8 cellular contexts compared by ENCODE assay signal in genomic region chr17:42843358-42843934, GRCh38. TPM values are rescaled to one million over a fixed set of nuclear protein-coding genes. Genes with fewer than 3 reads are reported as not detected.
DNase-seq lines count a peak whose midpoint lies in the region; ATAC-seq, FAIRE-seq and TF ChIP-seq lines count a peak whose summit lies in the region.

No MANE protein-coding gene starts in this region.

- no TSS peak for BruUV-seq in GM12878 (replicated peaks; lab: Mats Ljungman, UMichigan)

- DNase-seq in AG08395 (ENCODE audit: low spot score) (peak; percentile 87), NCI-H2227 treated with DMSO at 0.1 percent for 48 hours (lab: John Stamatoyannopoulos, UW) (peak; percentile 68), GM12878 (ENCODE audit: low read depth, low spot score) (no peak), inferior parietal cortex (ENCODE audit: extremely low spot score) (peak; percentile 72), suprapubic skin (ENCODE audit: low spot score in 2 of 2) (no peak)

- peak; percentile 86 for TF ChIP-seq CTCF in GM12873 (IDR thresholded peaks at IDR 0.05; ENCODE audit: insufficient read depth, low read depth, low read length, missing control alignments)
- peak; percentile 82 to 87 (median 85) for TF ChIP-seq CTCF in GM12878 (IDR thresholded peaks at IDR 0.05 in 2 of 3, conservative IDR thresholded peaks at IDR 0.05 in 1 of 3; ENCODE audit: control insufficient read depth in 2 of 3, extremely low read depth in 1 of 3, insufficient read depth in 1 of 3, low read depth in 3 of 3, low read length in 3 of 3)
- peak; percentile 67 to 83 for TF ChIP-seq CTCF in suprapubic skin (IDR thresholded peaks at IDR 0.05)

- CTCF ChIA-PET in GM12878 (lab: Yijun Ruan, JAX), result interaction anchor here (1.0 to 4.7 kb wide), 4 partner anchors 10 to 154 kb away, joined by 3 to 38 read pairs (median 4); partner anchors contain the start of genes BECN1, PSME3 and RPL27

- no peak overlapping the region for H2AFZ ChIP-seq in GM12878 (ENCODE audit: control insufficient read depth, low read depth, low read length)

- TF ChIP-seq EP300 in GM12878 (IDR thresholded peaks at IDR 0.05; ENCODE audit: borderline replicate concordance in 1 of 2, control insufficient read depth in 1 of 2, low read depth in 2 of 2, low read length in 2 of 2) (no peak), suprapubic skin (IDR thresholded peaks at IDR 0.05) (no peak)

- TF ChIP-seq RAD21 in GM12878 (IDR thresholded peaks at IDR 0.05; ENCODE audit: insufficient read depth, low read depth, low read length), result peak; percentile 74

- in situ Hi-C loops in GM12878 (cut with MboI), result no loop called here

- peak; percentile 78 for FAIRE-seq in GM12878 (lab: Jason Lieb, UNC)

- intact Hi-C loops in GM12878 (cut with micrococcal nuclease; ENCODE audit: unreplicated experiment), result loop anchor here (2.0 to 10.0 kb wide), 2 partner anchors 93 to 151 kb away; partner anchors contain the start of gene RPL27

- H3K4me3 ChIP-seq in GM12878 (no peak overlapping the region), suprapubic skin (no peak overlapping the region)

- H3K4me1 ChIP-seq in GM12878 (ENCODE audit: control insufficient read depth, insufficient read depth, low read length) (no peaks in the 10 kb centered on the region; the same call in 1 of the 2 replicates), suprapubic skin (peaks cover 13% of the 10 kb centered on the region)

- H3K79me2 ChIP-seq in GM12878 (ENCODE audit: control insufficient read depth, insufficient read depth, low read length), result no peaks in the 10 kb centered on the region

- ATAC-seq in GM12878 (no peak), GM21515 (IDR thresholded peaks at IDR 0.05; ENCODE audit: unreplicated experiment) (no peak), GM18858 (IDR thresholded peaks at IDR 0.05; ENCODE audit: unreplicated experiment) (no peak)

- H3K27me3 ChIP-seq in GM12878 (replicated peaks in 1 of 2; ENCODE audit: control insufficient read depth in 2 of 2, insufficient read depth in 2 of 2, low read length in 1 of 2), result no peaks in the 10 kb centered on the region
- H3K27me3 ChIP-seq in suprapubic skin, result no peaks in the 10 kb centered on the region

- SMC1A ChIA-PET in GM12878 (lab: Charles Lee; ENCODE audit: uncharacterized antibody, unreplicated experiment), result interaction anchor here (0.8 to 1.7 kb wide), 4 partner anchors 9 to 155 kb away, joined by 3 to 7 read pairs (median 3); partner anchors contain the start of gene RPL27

- RAD21 ChIA-PET in GM12878 (lab: Charles Lee; ENCODE audit: unreplicated experiment), result interaction anchor here (1.5 kb wide), 1 partner anchor 154 kb away, joined by 4 read pairs; the partner anchor contains the start of gene RPL27

- no peak overlapping the region for H3K9ac ChIP-seq in GM12878 (ENCODE audit: control insufficient read depth, insufficient read depth, low read length)

- peaks cover 14 to 34% of the 10 kb centered on the region in 2 experiments for H3K36me3 ChIP-seq in GM12878 (ENCODE audit: control insufficient read depth in 2 of 2, insufficient read depth in 2 of 2, low read length in 1 of 2)
- peaks cover 71% of the 10 kb centered on the region for H3K36me3 ChIP-seq in suprapubic skin

- H3K4me2 ChIP-seq in GM12878 (ENCODE audit: control insufficient read depth, insufficient read depth), result no peak overlapping the region

- H3K27ac ChIP-seq in GM12878 (ENCODE audit: control insufficient read depth, insufficient read depth) (no peak overlapping the region), suprapubic skin (no peak overlapping the region)

- H3K9me3 ChIP-seq in GM12878 (replicated peaks; ENCODE audit: control insufficient read depth, insufficient read depth, low read length), result no peaks in the 10 kb centered on the region
- no peaks in the 10 kb centered on the region for H3K9me3 ChIP-seq in suprapubic skin

- POLR2A ChIA-PET in GM12878 (lab: Charles Lee), result interaction anchor here (1.2 kb wide), 1 partner anchor 21 kb away, joined by 3 read pairs; no protein-coding TSS in a partner anchor

- TF ChIP-seq POLR2A in GM12878 (IDR thresholded peaks at IDR 0.05; ENCODE audit: low read depth, low read length) (no peak; the same call in 1 of the 2 replicates), suprapubic skin (IDR thresholded peaks at IDR 0.05) (no peak)

- H4K20me1 ChIP-seq in GM12878 (ENCODE audit: control insufficient read depth, insufficient read depth), result no peaks in the 10 kb centered on the region

- WGBS in GM12878 (ENCODE audit: insufficient coverage, insufficient replicate concordance, low lambda C conversion rate, missing lambda C conversion rate), result 81% methylated on average over 6 of the region's 6 CpGs
- WGBS in suprapubic skin, result 28% methylated on average over 6 of the region's 6 CpGs

RNA-seq across cellular contexts. Expression of gene AOC2, which starts 0.9 kb away (rescaled TPM):
- total RNA-seq in GM12878 (2013; cell fraction: nucleolus; rRNA removed), result 8.7 and 9.1 TPM in 2 replicates
- total RNA-seq in GM12878 (2014; rRNA removed) (0.93 and 1.2 TPM in 2 replicates), GM12878 (2014; rRNA removed; fragmentation: Illumina TruSeq; extraction: Trizol) (0.41 and 0.58 TPM in 2 replicates), GM12878 (2021) (1.5 and 1.9 TPM in 2 replicates), suprapubic skin (1 to 10 TPM in 3 of 4 donors, under 1 TPM in 1; 0.64 to 5.5 (median 2.1) TPM)
- 0.24 TPM for polyA plus RNA-seq in GM12878 (2011; ENCODE audit: low read depth)
- polyA plus RNA-seq in GM12878 (2011; rRNA removed) (0.63 and 0.96 TPM in 2 replicates), GM12878 (2014; fragmentation: Illumina TruSeq; extraction: Trizol) (0.66 and 0.90 TPM in 2 replicates), GM12878 (2014; fragmentation: Nextera tagmentation; extraction: Ambion mirVana) (under 1 TPM; 0.08 to 0.18 TPM), GM12878 (2014; rRNA removed) (0.86 and 1.8 TPM in 2 replicates), GM12878 (2016; fragmentation: Nextera tagmentation; extraction: Ambion mirVana) (under 1 TPM; 0.17 to 0.39 TPM)
- 0.94 and 1.1 TPM in 2 replicates for polyA plus RNA-seq in GM12878 (2011; cell fraction: cytosol; rRNA removed)
- 6.7 and 8.3 TPM in 2 replicates for polyA plus RNA-seq in GM12878 (2011; cell fraction: nucleus; rRNA removed)
- 0.34 and 0.54 TPM in 2 replicates for polyA plus RNA-seq in GM12878 (2012)
- polyA minus RNA-seq in GM12878 (2011; rRNA and poly(A)+ RNA removed), result 1.1 and 2.8 TPM in 2 replicates
- not detected in 2 replicates for polyA minus RNA-seq in GM12878 (2011; cell fraction: cytosol; rRNA and poly(A)+ RNA removed)
- polyA minus RNA-seq in GM12878 (2011; cell fraction: nucleus; rRNA and poly(A)+ RNA removed), result 3.1 and 8.1 TPM in 2 replicates

RNA-seq across cellular contexts. Expression of gene AOC3, which starts 7.6 kb away (rescaled TPM):
- 3.4 and 4.3 TPM in 2 replicates for total RNA-seq in GM12878 (2013; cell fraction: nucleolus; rRNA removed)
- total RNA-seq in GM12878 (2014; rRNA removed), result 0.11 and 0.44 TPM in 2 replicates
- 0.09 and 0.28 TPM in 2 replicates for total RNA-seq in GM12878 (2014; rRNA removed; fragmentation: Illumina TruSeq; extraction: Trizol)
- total RNA-seq in GM12878 (2021), result 0.56 and 0.80 TPM in 2 replicates
- 0.59 TPM for polyA plus RNA-seq in GM12878 (2011; ENCODE audit: low read depth)
- 0.82 and 0.83 TPM in 2 replicates for polyA plus RNA-seq in GM12878 (2011; rRNA removed)
- 0.70 TPM in 2 replicates for polyA plus RNA-seq in GM12878 (2011; cell fraction: cytosol; rRNA removed)
- 7.2 and 7.8 TPM in 2 replicates for polyA plus RNA-seq in GM12878 (2011; cell fraction: nucleus; rRNA removed)
- polyA plus RNA-seq in GM12878 (2012), result 0.24 and 0.27 TPM in 2 replicates
- 0.48 and 0.55 TPM in 2 replicates for polyA plus RNA-seq in GM12878 (2014; fragmentation: Illumina TruSeq; extraction: Trizol)
- polyA plus RNA-seq in GM12878 (2014; fragmentation: Nextera tagmentation; extraction: Ambion mirVana), result under 1 TPM in 1 of 2 experiments, not detected in 1; 0.02 TPM
- polyA plus RNA-seq in GM12878 (2014; rRNA removed), result 0.81 and 0.91 TPM in 2 replicates
- polyA plus RNA-seq in GM12878 (2016; fragmentation: Nextera tagmentation; extraction: Ambion mirVana), result under 1 TPM in 1 of 2 experiments, not detected in 1; 0.20 TPM
- polyA minus RNA-seq in GM12878 (2011; rRNA and poly(A)+ RNA removed), result 0.31 and 0.44 TPM in 2 replicates
- polyA minus RNA-seq in GM12878 (2011; cell fraction: cytosol; rRNA and poly(A)+ RNA removed), result not detected in 2 replicates
- 0.97 and 1.5 TPM in 2 replicates for polyA minus RNA-seq in GM12878 (2011; cell fraction: nucleus; rRNA and poly(A)+ RNA removed)
- total RNA-seq in suprapubic skin, result 10 to 100 TPM in 2 of 4 donors, 1 to 10 TPM in 2; 7.6 to 12.7 (median 11.0) TPM

RNA-seq across cellular contexts. Expression of gene PSME3, which starts 10.2 kb away (rescaled TPM):
- total RNA-seq in GM12878 (2013; cell fraction: nucleolus; rRNA removed), result 62.2 and 67.3 TPM in 2 replicates
- 92.3 and 93.2 TPM in 2 replicates for total RNA-seq in GM12878 (2014; rRNA removed)
- total RNA-seq in GM12878 (2014; rRNA removed; fragmentation: Illumina TruSeq; extraction: Trizol), result 83.7 and 89.6 TPM in 2 replicates
- 187 and 190 TPM in 2 replicates for total RNA-seq in GM12878 (2021)
- 55.8 TPM for polyA plus RNA-seq in GM12878 (2011; ENCODE audit: low read depth)
- 126 and 130 TPM in 2 replicates for polyA plus RNA-seq in GM12878 (2011; rRNA removed)
- polyA plus RNA-seq in GM12878 (2011; cell fraction: cytosol; rRNA removed), result 107 and 117 TPM in 2 replicates
- 60.1 and 83.9 TPM in 2 replicates for polyA plus RNA-seq in GM12878 (2011; cell fraction: nucleus; rRNA removed)
- polyA plus RNA-seq in GM12878 (2012), result 65.2 and 67.5 TPM in 2 replicates
- polyA plus RNA-seq in GM12878 (2014; fragmentation: Illumina TruSeq; extraction: Trizol), result 198 and 200 TPM in 2 replicates
- polyA plus RNA-seq in GM12878 (2014; fragmentation: Nextera tagmentation; extraction: Ambion mirVana), result 10 to 100 TPM; 26.9 to 33.8 TPM
- polyA plus RNA-seq in GM12878 (2014; rRNA removed), result 141 and 145 TPM in 2 replicates
- 100 to 1,000 TPM; 320 to 330 TPM for polyA plus RNA-seq in GM12878 (2016; fragmentation: Nextera tagmentation; extraction: Ambion mirVana)
- 67.4 and 72.3 TPM in 2 replicates for polyA minus RNA-seq in GM12878 (2011; rRNA and poly(A)+ RNA removed)
- polyA minus RNA-seq in GM12878 (2011; cell fraction: cytosol; rRNA and poly(A)+ RNA removed), result 33.3 and 39.9 TPM in 2 replicates
- polyA minus RNA-seq in GM12878 (2011; cell fraction: nucleus; rRNA and poly(A)+ RNA removed), result 23.3 and 45.4 TPM in 2 replicates
- 100 to 1,000 TPM in 1 of 4 donors, 10 to 100 TPM in 3; 47.0 to 106 (median 82.8) TPM for total RNA-seq in suprapubic skin

RNA-seq across cellular contexts. Expression of gene BECN1, which starts 19.4 kb away (rescaled TPM):
- 56.0 and 65.8 TPM in 2 replicates for total RNA-seq in GM12878 (2013; cell fraction: nucleolus; rRNA removed)
- total RNA-seq in GM12878 (2014; rRNA removed) (107 and 113 TPM in 2 replicates), GM12878 (2014; rRNA removed; fragmentation: Illumina TruSeq; extraction: Trizol) (71.2 and 78.1 TPM in 2 replicates), GM12878 (2021) (73.8 and 78.7 TPM in 2 replicates), suprapubic skin (100 to 1,000 TPM in 3 of 4 donors, 10 to 100 TPM in 1; 81.3 to 133 (median 104) TPM)
- polyA plus RNA-seq in GM12878 (2011; ENCODE audit: low read depth), result 34.5 TPM
- polyA plus RNA-seq in GM12878 (2011; rRNA removed) (84.3 and 86.9 TPM in 2 replicates), GM12878 (2014; fragmentation: Illumina TruSeq; extraction: Trizol) (85.2 and 110 TPM in 2 replicates), GM12878 (2014; fragmentation: Nextera tagmentation; extraction: Ambion mirVana) (10 to 100 TPM; 39.6 to 60.6 TPM), GM12878 (2014; rRNA removed) (90.8 and 102 TPM in 2 replicates), GM12878 (2016; fragmentation: Nextera tagmentation; extraction: Ambion mirVana) (100 to 1,000 TPM; 113 to 120 TPM)
- polyA plus RNA-seq in GM12878 (2011; cell fraction: cytosol; rRNA removed), result 56.0 and 81.1 TPM in 2 replicates
- 89.0 and 105 TPM in 2 replicates for polyA plus RNA-seq in GM12878 (2011; cell fraction: nucleus; rRNA removed)
- 44.5 and 57.6 TPM in 2 replicates for polyA plus RNA-seq in GM12878 (2012)
- polyA minus RNA-seq in GM12878 (2011; rRNA and poly(A)+ RNA removed), result 55.0 and 59.9 TPM in 2 replicates
- polyA minus RNA-seq in GM12878 (2011; cell fraction: cytosol; rRNA and poly(A)+ RNA removed), result 19.0 and 22.5 TPM in 2 replicates
- 53.8 and 56.3 TPM in 2 replicates for polyA minus RNA-seq in GM12878 (2011; cell fraction: nucleus; rRNA and poly(A)+ RNA removed)

RNA-seq across cellular contexts. Expression of gene CNTD1, which starts 44.8 kb away (rescaled TPM):
- total RNA-seq in GM12878 (2013; cell fraction: nucleolus; rRNA removed), result not detected in 2 replicates
- total RNA-seq in GM12878 (2014; rRNA removed) (0.06 and 0.11 TPM in 2 replicates), GM12878 (2014; rRNA removed; fragmentation: Illumina TruSeq; extraction: Trizol) (not detected in 2 replicates), GM12878 (2021) (not detected in 2 replicates), suprapubic skin (under 1 TPM in 1 of 4 donors, not detected in 3; 0.42 TPM)
- 1.3 TPM for polyA plus RNA-seq in GM12878 (2011; ENCODE audit: low read depth)
- polyA plus RNA-seq in GM12878 (2011; rRNA removed) (0.11 and 0.19 TPM in 2 replicates), GM12878 (2014; fragmentation: Illumina TruSeq; extraction: Trizol) (not detected in 2 replicates), GM12878 (2014; fragmentation: Nextera tagmentation; extraction: Ambion mirVana) (1 to 10 TPM in 1 of 2 experiments, under 1 TPM in 1; 0.80 to 1.4 TPM), GM12878 (2014; rRNA removed) (not detected in 2 replicates), GM12878 (2016; fragmentation: Nextera tagmentation; extraction: Ambion mirVana) (1 to 10 TPM; 1.4 to 1.5 TPM)
- polyA plus RNA-seq in GM12878 (2011; cell fraction: cytosol; rRNA removed), result not detected in 2 replicates
- polyA plus RNA-seq in GM12878 (2011; cell fraction: nucleus; rRNA removed), result not detected in 2 replicates
- polyA plus RNA-seq in GM12878 (2012), result 1.4 TPM in 2 replicates
- polyA minus RNA-seq in GM12878 (2011; rRNA and poly(A)+ RNA removed), result not detected in 2 replicates
- not detected in 2 replicates for polyA minus RNA-seq in GM12878 (2011; cell fraction: cytosol; rRNA and poly(A)+ RNA removed)
- polyA minus RNA-seq in GM12878 (2011; cell fraction: nucleus; rRNA and poly(A)+ RNA removed), result not detected in 2 replicates

Comparison
In these comparisons a context has a peak if more than half of its experiments do, and no peak if none do; other contexts are left out.
1. DNase-seq: peak in AG08395 (single experiment), NCI-H2227 treated with DMSO at 0.1 percent for 48 hours (single experiment) and inferior parietal cortex (single experiment); none in GM12878 (single experiment) and suprapubic skin (0 of 2).
2. Peak in every context shown above with its lines, with median percentiles within 50 percentile points of each other: CTCF ChIP-seq.